1 cellular context compared by ENCODE assay signal in genomic region chr1:211514030-211514754, GRCh38.
TF ChIP-seq lines count a peak whose summit lies in the region.

No MANE protein-coding gene starts in this region.

TF ChIP-seq in GM12878, 131 proteins besides CTCF, POLR2A, EP300 and RAD21 (continued from another document):
- TF ChIP-seq ZNF687 (IDR thresholded peaks at IDR 0.05) (no peak), RELA (IDR thresholded peaks at IDR 0.05; ENCODE audit: borderline replicate concordance, partially characterized antibody) (peak; percentile 16), YY1 (IDR thresholded peaks at IDR 0.05; ENCODE audit: low read depth, low read length) (peak; percentile 66; the same call in 1 of the 2 replicates), SMC3 (IDR thresholded peaks at IDR 0.05; ENCODE audit: borderline replicate concordance, low read length) (peak; percentile 70; the same call in 1 of the 2 replicates), RB1 (IDR thresholded peaks at IDR 0.05; ENCODE audit: borderline replicate concordance) (0 out of 2 replicates have a peak, but pooled peaks have one; percentile 28), IRF4 (IDR thresholded peaks at IDR 0.05; ENCODE audit: low read depth, low read length) (0 out of 2 replicates have a peak, but pooled peaks have one; percentile 46), RFX5 (IDR thresholded peaks at IDR 0.05; ENCODE audit: low read depth, low read length) (no peak), SMARCA5 (IDR thresholded peaks at IDR 0.05) (peak; percentile 56; the same call in 1 of the 2 replicates), POU2F2 (IDR thresholded peaks at IDR 0.05; ENCODE audit: borderline replicate concordance, low read depth, low read length) (0 out of 3 replicates have a peak, but pooled peaks have one; percentile 33), SUZ12 (IDR thresholded peaks at IDR 0.05; ENCODE audit: unreplicated experiment) (no peak)
